In the genomic region with DNA sequence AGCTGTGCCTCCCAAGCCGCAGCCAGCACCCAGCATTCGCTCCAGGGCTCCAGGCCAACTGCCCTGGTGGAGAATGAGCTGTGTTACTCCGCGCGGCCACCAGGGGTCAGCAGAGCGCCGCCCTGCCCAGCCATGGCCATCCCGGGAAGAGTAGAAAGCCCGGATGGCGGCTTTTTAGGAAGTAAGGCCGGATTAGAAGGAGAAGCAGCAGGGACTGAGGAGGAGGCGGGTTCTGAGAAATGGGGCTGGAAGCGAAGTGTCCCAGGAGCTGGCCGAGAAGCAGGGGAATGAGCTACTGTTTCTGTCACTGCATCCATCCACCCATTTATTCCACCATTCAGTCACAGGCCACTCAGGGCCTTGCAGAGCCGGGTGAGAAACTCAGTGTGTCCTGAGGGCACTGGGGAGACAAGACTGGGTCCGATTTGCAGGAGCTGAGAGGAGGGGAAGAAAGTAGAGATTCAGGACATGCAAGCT, we compare ENCODE assay signal across 1 cellular context.
A peak's percentile ranks its signal among the peaks of the same experiment; 100 is the strongest.
TF ChIP-seq lines count a peak whose summit lies in the region.

No MANE protein-coding gene starts in this region.

TF ChIP-seq in HepG2, 621 proteins besides CTCF, POLR2A, EP300 and RAD21 (continued from another document and continues in another):
- TF ChIP-seq ZNF792 (CRISPR knock-in tag; IDR thresholded peaks at IDR 0.05) (no peak), HOXA5 (CRISPR knock-in tag; IDR thresholded peaks at IDR 0.05) (0 out of 2 replicates have a peak, but pooled peaks have one; percentile 41), ZNF543 (CRISPR knock-in tag; IDR thresholded peaks at IDR 0.05) (no peak), ZNF550 (CRISPR knock-in tag; IDR thresholded peaks at IDR 0.05; ENCODE audit: borderline replicate concordance) (no peak), ZBTB38 (CRISPR knock-in tag; IDR thresholded peaks at IDR 0.05) (no peak), MXI1 (IDR thresholded peaks at IDR 0.05; ENCODE audit: borderline replicate concordance, low read depth, low read length) (no peak), SMC3 (IDR thresholded peaks at IDR 0.05; ENCODE audit: low read length) (peak; percentile 43; the same call in 1 of the 2 replicates), SMAD1 (CRISPR knock-in tag; IDR thresholded peaks at IDR 0.05; ENCODE audit: borderline replicate concordance, low read depth) (no peak), ZNF263 (CRISPR knock-in tag; IDR thresholded peaks at IDR 0.05) (peak; percentile 42; the same call in 1 of the 2 replicates), ZNF546 (CRISPR knock-in tag; conservative IDR thresholded peaks at IDR 0.05) (no peak), MED1 (CRISPR knock-in tag; IDR thresholded peaks at IDR 0.05) (peak; percentile 50; the same call in 1 of the 2 replicates), ZFY (CRISPR knock-in tag; IDR thresholded peaks at IDR 0.05) (peak; percentile 51; the same call in 1 of the 2 replicates), RNF2 (conservative IDR thresholded peaks at IDR 0.05; ENCODE audit: low read depth) (no peak), ZSCAN9 (CRISPR knock-in tag; IDR thresholded peaks at IDR 0.05; ENCODE audit: borderline replicate concordance) (no peak), MYC (CRISPR knock-in tag; IDR thresholded peaks at IDR 0.05; ENCODE audit: borderline replicate concordance) (peak; percentile 48; the same call in 1 of the 2 replicates), ZFP36L1 (CRISPR knock-in tag; IDR thresholded peaks at IDR 0.05) (no peak), HMG20B (CRISPR knock-in tag; conservative IDR thresholded peaks at IDR 0.05) (no peak), SRF (IDR thresholded peaks at IDR 0.05; ENCODE audit: low read depth, low read length) (no peak), ZNF567 (CRISPR knock-in tag; IDR thresholded peaks at IDR 0.05; ENCODE audit: borderline replicate concordance) (no peak), YY1 (IDR thresholded peaks at IDR 0.05; ENCODE audit: insufficient read depth, insufficient replicate concordance, low read depth, low read length) (peak; percentile 64), ZNF136 (CRISPR knock-in tag; IDR thresholded peaks at IDR 0.05; ENCODE audit: low read depth) (no peak), XRCC5 (optimal IDR thresholded peaks at IDR 0.05; ENCODE audit: low read length) (peak; percentile 87), AGO2 (optimal IDR thresholded peaks at IDR 0.05; ENCODE audit: low read depth, low read length) (no peak), DNMT3B (CRISPR knock-in tag; conservative IDR thresholded peaks at IDR 0.05) (no peak), MXD4 (CRISPR knock-in tag; IDR thresholded peaks at IDR 0.05) (0 out of 2 replicates have a peak, but pooled peaks have one; percentile 24), GTF3A (CRISPR knock-in tag; conservative IDR thresholded peaks at IDR 0.05) (no peak), POLR2G (IDR thresholded peaks at IDR 0.05; ENCODE audit: low read depth, low read length) (no peak), ZNF264 (CRISPR knock-in tag; IDR thresholded peaks at IDR 0.05) (0 out of 2 replicates have a peak, but pooled peaks have one; percentile 25), ZNF484 (CRISPR knock-in tag; IDR thresholded peaks at IDR 0.05; ENCODE audit: borderline replicate concordance, low read depth) (no peak), HOXA3 (CRISPR knock-in tag; IDR thresholded peaks at IDR 0.05) (peak; percentile 52; the same call in 1 of the 2 replicates), NBN (conservative IDR thresholded peaks at IDR 0.05) (no peak), NFKB2 (CRISPR knock-in tag; IDR thresholded peaks at IDR 0.05; ENCODE audit: borderline replicate concordance) (peak; percentile 61; the same call in 1 of the 2 replicates), FOXO1 (CRISPR knock-in tag; IDR thresholded peaks at IDR 0.05) (no peak)
- TF ChIP-seq, protein P1, sequence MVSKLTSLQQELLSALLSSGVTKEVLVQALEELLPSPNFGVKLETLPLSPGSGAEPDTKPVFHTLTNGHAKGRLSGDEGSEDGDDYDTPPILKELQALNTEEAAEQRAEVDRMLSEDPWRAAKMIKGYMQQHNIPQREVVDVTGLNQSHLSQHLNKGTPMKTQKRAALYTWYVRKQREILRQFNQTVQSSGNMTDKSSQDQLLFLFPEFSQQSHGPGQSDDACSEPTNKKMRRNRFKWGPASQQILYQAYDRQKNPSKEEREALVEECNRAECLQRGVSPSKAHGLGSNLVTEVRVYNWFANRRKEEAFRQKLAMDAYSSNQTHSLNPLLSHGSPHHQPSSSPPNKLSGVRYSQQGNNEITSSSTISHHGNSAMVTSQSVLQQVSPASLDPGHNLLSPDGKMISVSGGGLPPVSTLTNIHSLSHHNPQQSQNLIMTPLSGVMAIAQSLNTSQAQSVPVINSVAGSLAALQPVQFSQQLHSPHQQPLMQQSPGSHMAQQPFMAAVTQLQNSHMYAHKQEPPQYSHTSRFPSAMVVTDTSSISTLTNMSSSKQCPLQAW (CRISPR knock-in tag; IDR thresholded peaks at IDR 0.05), result peak; percentile 56; the same call in 1 of the 2 replicates
- TF ChIP-seq, protein P2, sequence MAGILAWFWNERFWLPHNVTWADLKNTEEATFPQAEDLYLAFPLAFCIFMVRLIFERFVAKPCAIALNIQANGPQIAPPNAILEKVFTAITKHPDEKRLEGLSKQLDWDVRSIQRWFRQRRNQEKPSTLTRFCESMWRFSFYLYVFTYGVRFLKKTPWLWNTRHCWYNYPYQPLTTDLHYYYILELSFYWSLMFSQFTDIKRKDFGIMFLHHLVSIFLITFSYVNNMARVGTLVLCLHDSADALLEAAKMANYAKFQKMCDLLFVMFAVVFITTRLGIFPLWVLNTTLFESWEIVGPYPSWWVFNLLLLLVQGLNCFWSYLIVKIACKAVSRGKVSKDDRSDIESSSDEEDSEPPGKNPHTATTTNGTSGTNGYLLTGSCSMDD (CRISPR knock-in tag; IDR thresholded peaks at IDR 0.05), result no peak
- TF ChIP-seq, protein P3, sequence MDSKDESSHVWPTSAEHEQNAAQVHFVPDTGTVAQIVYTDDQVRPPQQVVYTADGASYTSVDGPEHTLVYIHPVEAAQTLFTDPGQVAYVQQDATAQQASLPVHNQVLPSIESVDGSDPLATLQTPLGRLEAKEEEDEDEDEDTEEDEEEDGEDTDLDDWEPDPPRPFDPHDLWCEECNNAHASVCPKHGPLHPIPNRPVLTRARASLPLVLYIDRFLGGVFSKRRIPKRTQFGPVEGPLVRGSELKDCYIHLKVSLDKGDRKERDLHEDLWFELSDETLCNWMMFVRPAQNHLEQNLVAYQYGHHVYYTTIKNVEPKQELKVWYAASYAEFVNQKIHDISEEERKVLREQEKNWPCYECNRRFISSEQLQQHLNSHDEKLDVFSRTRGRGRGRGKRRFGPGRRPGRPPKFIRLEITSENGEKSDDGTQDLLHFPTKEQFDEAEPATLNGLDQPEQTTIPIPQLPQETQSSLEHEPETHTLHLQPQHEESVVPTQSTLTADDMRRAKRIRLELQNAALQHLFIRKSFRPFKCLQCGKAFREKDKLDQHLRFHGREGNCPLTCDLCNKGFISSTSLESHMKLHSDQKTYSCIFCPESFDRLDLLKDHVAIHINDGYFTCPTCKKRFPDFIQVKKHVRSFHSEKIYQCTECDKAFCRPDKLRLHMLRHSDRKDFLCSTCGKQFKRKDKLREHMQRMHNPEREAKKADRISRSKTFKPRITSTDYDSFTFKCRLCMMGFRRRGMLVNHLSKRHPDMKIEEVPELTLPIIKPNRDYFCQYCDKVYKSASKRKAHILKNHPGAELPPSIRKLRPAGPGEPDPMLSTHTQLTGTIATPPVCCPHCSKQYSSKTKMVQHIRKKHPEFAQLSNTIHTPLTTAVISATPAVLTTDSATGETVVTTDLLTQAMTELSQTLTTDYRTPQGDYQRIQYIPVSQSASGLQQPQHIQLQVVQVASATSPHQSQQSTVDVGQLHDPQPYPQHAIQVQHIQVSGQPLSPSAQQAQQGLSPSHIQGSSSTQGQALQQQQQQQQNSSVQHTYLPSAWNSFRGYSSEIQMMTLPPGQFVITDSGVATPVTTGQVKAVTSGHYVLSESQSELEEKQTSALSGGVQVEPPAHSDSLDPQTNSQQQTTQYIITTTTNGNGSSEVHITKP (CRISPR knock-in tag; IDR thresholded peaks at IDR 0.05; ENCODE audit: low read depth), result no peak
- TF ChIP-seq, protein P4, sequence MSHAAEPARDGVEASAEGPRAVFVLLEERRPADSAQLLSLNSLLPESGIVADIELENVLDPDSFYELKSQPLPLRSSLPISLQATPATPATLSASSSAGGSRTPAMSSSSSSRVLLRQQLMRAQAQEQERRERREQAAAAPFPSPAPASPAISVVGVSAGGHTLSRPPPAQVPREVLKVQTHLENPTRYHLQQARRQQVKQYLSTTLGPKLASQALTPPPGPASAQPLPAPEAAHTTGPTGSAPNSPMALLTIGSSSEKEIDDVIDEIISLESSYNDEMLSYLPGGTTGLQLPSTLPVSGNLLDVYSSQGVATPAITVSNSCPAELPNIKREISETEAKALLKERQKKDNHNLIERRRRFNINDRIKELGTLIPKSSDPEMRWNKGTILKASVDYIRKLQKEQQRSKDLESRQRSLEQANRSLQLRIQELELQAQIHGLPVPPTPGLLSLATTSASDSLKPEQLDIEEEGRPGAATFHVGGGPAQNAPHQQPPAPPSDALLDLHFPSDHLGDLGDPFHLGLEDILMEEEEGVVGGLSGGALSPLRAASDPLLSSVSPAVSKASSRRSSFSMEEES (CRISPR knock-in tag; IDR thresholded peaks at IDR 0.05), result no peak
- TF ChIP-seq, protein P5, sequence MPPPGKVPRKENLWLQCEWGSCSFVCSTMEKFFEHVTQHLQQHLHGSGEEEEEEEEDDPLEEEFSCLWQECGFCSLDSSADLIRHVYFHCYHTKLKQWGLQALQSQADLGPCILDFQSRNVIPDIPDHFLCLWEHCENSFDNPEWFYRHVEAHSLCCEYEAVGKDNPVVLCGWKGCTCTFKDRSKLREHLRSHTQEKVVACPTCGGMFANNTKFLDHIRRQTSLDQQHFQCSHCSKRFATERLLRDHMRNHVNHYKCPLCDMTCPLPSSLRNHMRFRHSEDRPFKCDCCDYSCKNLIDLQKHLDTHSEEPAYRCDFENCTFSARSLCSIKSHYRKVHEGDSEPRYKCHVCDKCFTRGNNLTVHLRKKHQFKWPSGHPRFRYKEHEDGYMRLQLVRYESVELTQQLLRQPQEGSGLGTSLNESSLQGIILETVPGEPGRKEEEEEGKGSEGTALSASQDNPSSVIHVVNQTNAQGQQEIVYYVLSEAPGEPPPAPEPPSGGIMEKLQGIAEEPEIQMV (CRISPR knock-in tag; IDR thresholded peaks at IDR 0.05; ENCODE audit: low read depth), result no peak
- TF ChIP-seq, protein P6, sequence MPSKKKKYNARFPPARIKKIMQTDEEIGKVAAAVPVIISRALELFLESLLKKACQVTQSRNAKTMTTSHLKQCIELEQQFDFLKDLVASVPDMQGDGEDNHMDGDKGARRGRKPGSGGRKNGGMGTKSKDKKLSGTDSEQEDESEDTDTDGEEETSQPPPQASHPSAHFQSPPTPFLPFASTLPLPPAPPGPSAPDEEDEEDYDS (CRISPR knock-in tag; IDR thresholded peaks at IDR 0.05), result no peak
- TF ChIP-seq, protein P7, sequence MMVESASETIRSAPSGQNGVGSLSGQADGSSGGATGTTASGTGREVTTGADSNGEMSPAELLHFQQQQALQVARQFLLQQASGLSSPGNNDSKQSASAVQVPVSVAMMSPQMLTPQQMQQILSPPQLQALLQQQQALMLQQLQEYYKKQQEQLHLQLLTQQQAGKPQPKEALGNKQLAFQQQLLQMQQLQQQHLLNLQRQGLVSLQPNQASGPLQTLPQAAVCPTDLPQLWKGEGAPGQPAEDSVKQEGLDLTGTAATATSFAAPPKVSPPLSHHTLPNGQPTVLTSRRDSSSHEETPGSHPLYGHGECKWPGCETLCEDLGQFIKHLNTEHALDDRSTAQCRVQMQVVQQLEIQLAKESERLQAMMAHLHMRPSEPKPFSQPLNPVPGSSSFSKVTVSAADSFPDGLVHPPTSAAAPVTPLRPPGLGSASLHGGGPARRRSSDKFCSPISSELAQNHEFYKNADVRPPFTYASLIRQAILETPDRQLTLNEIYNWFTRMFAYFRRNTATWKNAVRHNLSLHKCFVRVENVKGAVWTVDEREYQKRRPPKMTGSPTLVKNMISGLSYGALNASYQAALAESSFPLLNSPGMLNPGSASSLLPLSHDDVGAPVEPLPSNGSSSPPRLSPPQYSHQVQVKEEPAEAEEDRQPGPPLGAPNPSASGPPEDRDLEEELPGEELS (CRISPR knock-in tag; IDR thresholded peaks at IDR 0.05), result 0 out of 2 replicates have a peak, but pooled peaks have one; percentile 35
- TF ChIP-seq, protein P8, sequence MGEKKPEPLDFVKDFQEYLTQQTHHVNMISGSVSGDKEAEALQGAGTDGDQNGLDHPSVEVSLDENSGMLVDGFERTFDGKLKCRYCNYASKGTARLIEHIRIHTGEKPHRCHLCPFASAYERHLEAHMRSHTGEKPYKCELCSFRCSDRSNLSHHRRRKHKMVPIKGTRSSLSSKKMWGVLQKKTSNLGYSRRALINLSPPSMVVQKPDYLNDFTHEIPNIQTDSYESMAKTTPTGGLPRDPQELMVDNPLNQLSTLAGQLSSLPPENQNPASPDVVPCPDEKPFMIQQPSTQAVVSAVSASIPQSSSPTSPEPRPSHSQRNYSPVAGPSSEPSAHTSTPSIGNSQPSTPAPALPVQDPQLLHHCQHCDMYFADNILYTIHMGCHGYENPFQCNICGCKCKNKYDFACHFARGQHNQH (CRISPR knock-in tag; IDR thresholded peaks at IDR 0.05), result peak; percentile 44; the same call in 1 of the 2 replicates
- TF ChIP-seq, protein P9, sequence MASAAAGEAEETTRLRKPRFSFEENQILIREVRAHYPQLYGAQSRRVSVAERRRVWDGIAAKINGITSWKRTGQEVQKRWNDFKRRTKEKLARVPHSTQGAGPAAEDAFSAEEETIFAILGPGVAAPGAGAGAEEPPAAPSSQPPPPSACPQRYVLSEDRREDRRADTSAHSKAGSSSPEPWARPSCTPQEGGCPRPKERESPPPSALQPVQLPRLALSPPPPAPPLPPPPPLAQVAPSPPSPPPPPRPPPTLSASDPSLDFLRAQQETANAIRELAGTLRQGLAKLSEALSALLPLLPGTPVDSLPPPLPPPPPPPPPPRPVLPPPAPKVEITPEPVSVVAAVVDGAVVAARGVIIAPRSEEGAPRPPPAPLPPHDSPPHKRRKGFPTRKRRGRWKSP (CRISPR knock-in tag; IDR thresholded peaks at IDR 0.05), result no peak
- TF ChIP-seq, protein P10, sequence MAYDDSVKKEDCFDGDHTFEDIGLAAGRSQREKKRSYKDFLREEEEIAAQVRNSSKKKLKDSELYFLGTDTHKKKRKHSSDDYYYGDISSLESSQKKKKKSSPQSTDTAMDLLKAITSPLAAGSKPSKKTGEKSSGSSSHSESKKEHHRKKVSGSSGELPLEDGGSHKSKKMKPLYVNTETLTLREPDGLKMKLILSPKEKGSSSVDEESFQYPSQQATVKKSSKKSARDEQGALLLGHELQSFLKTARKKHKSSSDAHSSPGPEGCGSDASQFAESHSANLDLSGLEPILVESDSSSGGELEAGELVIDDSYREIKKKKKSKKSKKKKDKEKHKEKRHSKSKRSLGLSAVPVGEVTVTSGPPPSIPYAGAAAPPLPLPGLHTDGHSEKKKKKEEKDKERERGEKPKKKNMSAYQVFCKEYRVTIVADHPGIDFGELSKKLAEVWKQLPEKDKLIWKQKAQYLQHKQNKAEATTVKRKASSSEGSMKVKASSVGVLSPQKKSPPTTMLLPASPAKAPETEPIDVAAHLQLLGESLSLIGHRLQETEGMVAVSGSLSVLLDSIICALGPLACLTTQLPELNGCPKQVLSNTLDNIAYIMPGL (CRISPR knock-in tag; IDR thresholded peaks at IDR 0.05; ENCODE audit: borderline replicate concordance in 1 of 2, low read depth in 1 of 2), result peak; percentile 57 to 79; a peak in 3 of 4 replicates
- TF ChIP-seq, protein P11, sequence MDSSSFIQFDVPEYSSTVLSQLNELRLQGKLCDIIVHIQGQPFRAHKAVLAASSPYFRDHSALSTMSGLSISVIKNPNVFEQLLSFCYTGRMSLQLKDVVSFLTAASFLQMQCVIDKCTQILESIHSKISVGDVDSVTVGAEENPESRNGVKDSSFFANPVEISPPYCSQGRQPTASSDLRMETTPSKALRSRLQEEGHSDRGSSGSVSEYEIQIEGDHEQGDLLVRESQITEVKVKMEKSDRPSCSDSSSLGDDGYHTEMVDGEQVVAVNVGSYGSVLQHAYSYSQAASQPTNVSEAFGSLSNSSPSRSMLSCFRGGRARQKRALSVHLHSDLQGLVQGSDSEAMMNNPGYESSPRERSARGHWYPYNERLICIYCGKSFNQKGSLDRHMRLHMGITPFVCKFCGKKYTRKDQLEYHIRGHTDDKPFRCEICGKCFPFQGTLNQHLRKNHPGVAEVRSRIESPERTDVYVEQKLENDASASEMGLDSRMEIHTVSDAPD (CRISPR knock-in tag; IDR thresholded peaks at IDR 0.05), result no peak
